8 cellular contexts compared by ENCODE assay signal in genomic region chr12:96194901-96195844, GRCh38. TPM values are rescaled to one million over a fixed set of nuclear protein-coding genes. Genes with fewer than 3 reads are reported as not detected.
DNase-seq lines count a peak whose midpoint lies in the region; ATAC-seq and TF ChIP-seq lines count a peak whose summit lies in the region.

No MANE protein-coding gene starts in this region.

- peak overlapping the region; percentile 58 to 98 (median 78) for H3K4me3 ChIP-seq in heart left ventricle
- peak overlapping the region; percentile 91 to 100 for H3K4me3 ChIP-seq in aorta (ENCODE audit: low read length in 2 of 2)

- TF ChIP-seq CTCF in heart left ventricle (IDR thresholded peaks at IDR 0.05) = no peak

- no peaks in the 10 kb centered on the region for H3K36me3 ChIP-seq in heart left ventricle
- no peaks in the 10 kb centered on the region for H3K36me3 ChIP-seq in aorta (ENCODE audit: control insufficient read depth in 1 of 2, insufficient read depth in 2 of 2, low read length in 1 of 2)

- H3K4me1 ChIP-seq in heart left ventricle (peaks cover 3 to 57% (median 15%) of the 10 kb centered on the region in 12 donors), aorta (ENCODE audit: control insufficient read depth in 1 of 2, insufficient read depth in 2 of 2, low read length in 2 of 2) (peaks cover 0 to 4% of the 10 kb centered on the region in 2 donors)

- H3K9me3 ChIP-seq in heart left ventricle (no peaks in the 10 kb centered on the region), aorta (ENCODE audit: control insufficient read depth, low read length) (no peaks in the 10 kb centered on the region)

- H3K27ac Mint-ChIP-seq in activated naive CD8-positive, alpha-beta T cell treated with anti-CD3 and anti-CD28 coated beads, Interleukin-2, amount 10 ng/mL, durations not matched to agents 7 days and 5 days = peak overlapping the region; percentile 94

- WGBS in heart left ventricle, 4 donors = 1 to 2% (median 1%) methylated on average over 28 to 58 of the region's 58 CpGs
- 0% methylated on average over 45 to 58 of the region's 58 CpGs for WGBS in aorta, 2 donors

- intact Hi-C loops in heart left ventricle (cut with DNase I) = loop anchor here in 1 of 10 donors (2.0 to 5.0 kb wide), 2 partner anchors 16 to 123 kb away; no protein-coding TSS in a partner anchor
- intact Hi-C loops in aorta (cut with DNase I) = loop anchor here in 1 of 2 donors (5.0 kb wide), 1 partner anchor 133 kb away; no protein-coding TSS in a partner anchor

- H3K27me3 Mint-ChIP-seq in activated naive CD8-positive, alpha-beta T cell treated with anti-CD3 and anti-CD28 coated beads, Interleukin-2, amount 10 ng/mL, durations not matched to agents 7 days and 5 days = no peaks in the 10 kb centered on the region

- H3K27ac ChIP-seq in heart left ventricle (peak overlapping the region; percentile 74 to 95 (median 88)), aorta (ENCODE audit: low read depth in 1 of 2, low read length in 2 of 2) (peak overlapping the region; percentile 10 to 24)

- POLR2A ChIA-PET in activated naive CD8-positive, alpha-beta T cell treated with anti-CD3 and anti-CD28 coated beads, Interleukin-2, amount 10 ng/mL, durations not matched to agents 7 days and 5 days (lab: Charles Lee) = interaction anchor here (0.5 to 1.8 kb wide), 6 partner anchors 15 to 253 kb away, joined by 3 to 12 read pairs (median 4); partner anchors contain the start of genes CCDC38 and CDK17

- peaks cover 5% of the 10 kb centered on the region for H3K36me3 Mint-ChIP-seq in activated naive CD8-positive, alpha-beta T cell treated with anti-CD3 and anti-CD28 coated beads, Interleukin-2, amount 10 ng/mL, durations not matched to agents 7 days and 5 days

- H3K27me3 ChIP-seq in heart left ventricle = no peaks in the 10 kb centered on the region
- H3K27me3 ChIP-seq in aorta (ENCODE audit: control insufficient read depth in 1 of 2, insufficient read depth in 2 of 2, low read length in 1 of 2) = no peaks in the 10 kb centered on the region

- no peak for TF ChIP-seq POLR2A in heart left ventricle (IDR thresholded peaks at IDR 0.05)

- peak; percentile 77 for ATAC-seq in GM19452 (IDR thresholded peaks at IDR 0.05; ENCODE audit: unreplicated experiment)
- ATAC-seq in HG03521 (IDR thresholded peaks at IDR 0.05; ENCODE audit: unreplicated experiment) = peak; percentile 63
- ATAC-seq in activated naive CD8-positive, alpha-beta T cell treated with anti-CD3 and anti-CD28 coated beads, Interleukin-2, amount 10 ng/mL, durations not matched to agents 7 days and 5 days (ENCODE audit: low read depth) = peak; percentile 63
- peak in 2 of 4 donors; percentile 52 to 56 for ATAC-seq in heart left ventricle
- ATAC-seq in aorta (ENCODE audit: low FRiP score) = peak; percentile 61

- H3K4me1 Mint-ChIP-seq in activated naive CD8-positive, alpha-beta T cell treated with anti-CD3 and anti-CD28 coated beads, Interleukin-2, amount 10 ng/mL, durations not matched to agents 7 days and 5 days = peaks cover 42% of the 10 kb centered on the region

- H3K4me3 Mint-ChIP-seq in activated naive CD8-positive, alpha-beta T cell treated with anti-CD3 and anti-CD28 coated beads, Interleukin-2, amount 10 ng/mL, durations not matched to agents 7 days and 5 days = peak overlapping the region; percentile 93

- DNase-seq in COLO668 (lab: John Stamatoyannopoulos, UW; ENCODE audit: unreplicated experiment) (peak; percentile 34), SKM-1 treated with dmso at 0.1 percent for 144 hours (lab: John Stamatoyannopoulos, UW; ENCODE audit: unreplicated experiment) (peak; percentile 32), heart left ventricle (peak; percentile 32 to 67 (median 46)), pulmonary artery endothelial cell (ENCODE audit: low read depth, low spot score) (peak; percentile 80), aorta (peak in 1 of 2 donors; percentile 80)
- DNase-seq in activated naive CD8-positive, alpha-beta T cell treated with anti-CD3 and anti-CD28 coated beads, Interleukin-2, amount 10 ng/mL, durations not matched to agents 7 days and 5 days = peak; percentile 59

- H3K9me3 Mint-ChIP-seq in activated naive CD8-positive, alpha-beta T cell treated with anti-CD3 and anti-CD28 coated beads, Interleukin-2, amount 10 ng/mL, durations not matched to agents 7 days and 5 days = no peaks in the 10 kb centered on the region

RNA-seq across cellular contexts. Expression of gene ELK3, which starts 1.0 kb away (rescaled TPM):
- total RNA-seq in activated naive CD8-positive, alpha-beta T cell treated with anti-CD3 and anti-CD28 coated beads, Interleukin-2, amount 10 ng/mL, durations not matched to agents 7 days and 5 days = 10 to 100 TPM; 19.1 to 19.4 TPM
- total RNA-seq in heart left ventricle = 10 to 100 TPM; 14.3 to 42.3 (median 18.6) TPM
- polyA plus RNA-seq in heart left ventricle = 10 to 100 TPM in 1 of 2 donors, 1 to 10 TPM in 1; 5.7 to 20.7 TPM
- 22.0 and 31.9 TPM in 2 replicates for total RNA-seq in pulmonary artery endothelial cell
- 10 to 100 TPM; 57.8 to 73.8 TPM for total RNA-seq in aorta
- polyA plus RNA-seq in aorta = 10 to 100 TPM; 13.6 to 14.2 TPM
